In the genomic region with DNA sequence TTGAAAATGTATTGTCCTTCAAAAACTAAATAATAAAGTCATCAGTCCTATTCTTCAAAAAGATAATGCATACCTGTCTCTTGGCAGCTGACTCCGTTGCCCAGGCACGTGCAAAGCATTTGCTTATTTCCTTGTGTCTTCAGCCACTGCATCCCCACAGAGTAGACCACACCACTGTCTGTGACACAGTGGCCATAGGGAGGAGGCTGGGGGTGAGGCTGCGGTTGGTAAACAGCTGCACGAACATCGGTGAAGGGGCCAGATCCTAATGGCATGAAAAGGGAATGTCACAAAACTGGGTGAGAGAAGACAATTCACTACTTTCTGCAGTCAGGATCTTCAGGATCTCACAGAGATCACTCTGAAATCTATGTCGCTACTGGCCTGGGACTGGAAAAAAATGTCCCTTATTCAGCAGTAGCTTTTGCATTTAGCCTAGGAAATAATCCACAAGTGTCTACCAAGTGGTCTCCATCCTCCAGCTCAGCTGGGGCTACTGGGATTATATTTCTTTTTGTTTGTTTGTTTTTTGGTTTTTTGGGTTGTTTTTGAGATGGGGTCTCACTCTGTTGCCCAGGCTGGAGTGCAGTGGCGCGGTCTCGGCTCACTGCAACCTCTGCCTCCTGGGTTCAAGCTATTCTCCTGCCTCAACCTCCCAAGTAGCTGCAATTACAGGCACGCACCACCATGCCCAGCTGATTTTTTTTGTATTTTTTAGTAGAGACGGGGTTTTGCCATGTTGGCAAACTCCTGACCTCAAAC, we compare ENCODE assay signal across 1 cellular context.
TF ChIP-seq lines count a peak whose summit lies in the region.

No MANE protein-coding gene starts in this region.

TF ChIP-seq in HepG2, 621 proteins besides CTCF, POLR2A, EP300 and RAD21 (continues in another document):
- 0 out of 2 replicates have a peak, but pooled peaks have one; percentile 27 for TF ChIP-seq NFIC (IDR thresholded peaks at IDR 0.05; ENCODE audit: low read length)
- TF ChIP-seq MIER3 (CRISPR knock-in tag; IDR thresholded peaks at IDR 0.05; ENCODE audit: borderline replicate concordance) = no peak
- TF ChIP-seq ZNF772 (CRISPR knock-in tag; IDR thresholded peaks at IDR 0.05) = no peak
- peak; percentile 37; the same call in 1 of the 2 replicates for TF ChIP-seq ZNF430 (CRISPR knock-in tag; IDR thresholded peaks at IDR 0.05)
- no peak for TF ChIP-seq RARG (CRISPR knock-in tag; IDR thresholded peaks at IDR 0.05; ENCODE audit: low read depth)
- no peak for TF ChIP-seq GATAD1 (CRISPR knock-in tag; IDR thresholded peaks at IDR 0.05)
- TF ChIP-seq, protein P1, sequence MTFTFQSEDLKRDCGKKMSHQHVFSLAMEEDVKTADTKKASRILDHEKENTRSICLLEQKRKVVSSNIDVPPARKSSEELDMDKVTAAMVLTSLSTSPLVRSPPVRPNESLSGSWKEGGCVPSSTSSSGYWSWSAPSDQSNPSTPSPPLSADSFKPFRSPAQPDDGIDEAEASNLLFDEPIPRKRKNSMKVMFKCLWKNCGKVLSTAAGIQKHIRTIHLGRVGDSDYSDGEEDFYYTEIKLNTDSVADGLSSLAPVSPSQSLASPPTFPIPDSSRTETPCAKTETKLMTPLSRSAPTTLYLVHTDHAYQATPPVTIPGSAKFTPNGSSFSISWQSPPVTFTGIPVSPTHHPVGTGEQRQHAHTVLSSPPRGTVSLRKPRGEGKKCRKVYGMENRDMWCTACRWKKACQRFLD (CRISPR knock-in tag; IDR thresholded peaks at IDR 0.05; ENCODE audit: borderline replicate concordance) = no peak
- no peak for TF ChIP-seq HDAC1 (CRISPR knock-in tag; IDR thresholded peaks at IDR 0.05)
- TF ChIP-seq MBNL3 (CRISPR knock-in tag; conservative IDR thresholded peaks at IDR 0.05) = no peak
- no peak for TF ChIP-seq CHCHD3 (CRISPR knock-in tag; IDR thresholded peaks at IDR 0.05)
- TF ChIP-seq ZNF317 (CRISPR knock-in tag; IDR thresholded peaks at IDR 0.05) = no peak
- TF ChIP-seq ZNF251 (CRISPR knock-in tag; IDR thresholded peaks at IDR 0.05) = no peak
- TF ChIP-seq, protein P2, sequence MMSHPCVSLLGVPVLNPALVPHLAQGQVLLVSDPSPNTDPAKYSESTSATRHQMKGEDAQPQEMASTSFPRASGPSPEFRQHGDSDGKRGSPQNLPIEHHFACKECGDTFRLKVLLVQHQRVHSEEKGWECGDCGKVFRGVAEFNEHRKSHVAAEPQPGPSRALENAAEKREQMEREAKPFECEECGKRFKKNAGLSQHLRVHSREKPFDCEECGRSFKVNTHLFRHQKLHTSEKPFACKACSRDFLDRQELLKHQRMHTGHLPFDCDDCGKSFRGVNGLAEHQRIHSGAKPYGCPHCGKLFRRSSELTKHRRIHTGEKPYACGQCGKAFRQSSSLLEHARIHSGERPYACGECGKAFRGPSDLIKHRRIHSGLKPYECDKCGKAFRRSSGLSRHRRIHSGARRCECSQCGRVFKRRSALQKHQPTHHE (CRISPR knock-in tag; IDR thresholded peaks at IDR 0.05; ENCODE audit: borderline replicate concordance) = no peak
- TF ChIP-seq, protein P3, sequence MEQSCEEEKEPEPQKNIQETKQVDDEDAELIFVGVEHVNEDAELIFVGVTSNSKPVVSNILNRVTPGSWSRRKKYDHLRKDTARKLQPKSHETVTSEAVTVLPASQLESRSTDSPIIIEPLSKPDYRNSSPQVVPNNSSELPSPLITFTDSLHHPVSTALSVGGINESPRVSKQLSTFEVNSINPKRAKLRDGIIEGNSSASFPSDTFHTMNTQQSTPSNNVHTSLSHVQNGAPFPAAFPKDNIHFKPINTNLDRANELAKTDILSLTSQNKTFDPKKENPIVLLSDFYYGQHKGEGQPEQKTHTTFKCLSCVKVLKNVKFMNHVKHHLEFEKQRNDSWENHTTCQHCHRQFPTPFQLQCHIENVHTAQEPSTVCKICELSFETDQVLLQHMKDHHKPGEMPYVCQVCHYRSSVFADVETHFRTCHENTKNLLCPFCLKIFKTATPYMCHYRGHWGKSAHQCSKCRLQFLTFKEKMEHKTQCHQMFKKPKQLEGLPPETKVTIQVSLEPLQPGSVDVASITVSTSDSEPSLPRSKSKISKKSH (CRISPR knock-in tag; IDR thresholded peaks at IDR 0.05; ENCODE audit: borderline replicate concordance) = no peak
- TF ChIP-seq, protein P4, sequence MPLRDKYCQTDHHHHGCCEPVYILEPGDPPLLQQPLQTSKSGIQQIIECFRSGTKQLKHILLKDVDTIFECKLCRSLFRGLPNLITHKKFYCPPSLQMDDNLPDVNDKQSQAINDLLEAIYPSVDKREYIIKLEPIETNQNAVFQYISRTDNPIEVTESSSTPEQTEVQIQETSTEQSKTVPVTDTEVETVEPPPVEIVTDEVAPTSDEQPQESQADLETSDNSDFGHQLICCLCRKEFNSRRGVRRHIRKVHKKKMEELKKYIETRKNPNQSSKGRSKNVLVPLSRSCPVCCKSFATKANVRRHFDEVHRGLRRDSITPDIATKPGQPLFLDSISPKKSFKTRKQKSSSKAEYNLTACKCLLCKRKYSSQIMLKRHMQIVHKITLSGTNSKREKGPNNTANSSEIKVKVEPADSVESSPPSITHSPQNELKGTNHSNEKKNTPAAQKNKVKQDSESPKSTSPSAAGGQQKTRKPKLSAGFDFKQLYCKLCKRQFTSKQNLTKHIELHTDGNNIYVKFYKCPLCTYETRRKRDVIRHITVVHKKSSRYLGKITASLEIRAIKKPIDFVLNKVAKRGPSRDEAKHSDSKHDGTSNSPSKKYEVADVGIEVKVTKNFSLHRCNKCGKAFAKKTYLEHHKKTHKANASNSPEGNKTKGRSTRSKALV (CRISPR knock-in tag; IDR thresholded peaks at IDR 0.05) = peak; percentile 47; the same call in 1 of the 2 replicates
- TF ChIP-seq, protein P5, sequence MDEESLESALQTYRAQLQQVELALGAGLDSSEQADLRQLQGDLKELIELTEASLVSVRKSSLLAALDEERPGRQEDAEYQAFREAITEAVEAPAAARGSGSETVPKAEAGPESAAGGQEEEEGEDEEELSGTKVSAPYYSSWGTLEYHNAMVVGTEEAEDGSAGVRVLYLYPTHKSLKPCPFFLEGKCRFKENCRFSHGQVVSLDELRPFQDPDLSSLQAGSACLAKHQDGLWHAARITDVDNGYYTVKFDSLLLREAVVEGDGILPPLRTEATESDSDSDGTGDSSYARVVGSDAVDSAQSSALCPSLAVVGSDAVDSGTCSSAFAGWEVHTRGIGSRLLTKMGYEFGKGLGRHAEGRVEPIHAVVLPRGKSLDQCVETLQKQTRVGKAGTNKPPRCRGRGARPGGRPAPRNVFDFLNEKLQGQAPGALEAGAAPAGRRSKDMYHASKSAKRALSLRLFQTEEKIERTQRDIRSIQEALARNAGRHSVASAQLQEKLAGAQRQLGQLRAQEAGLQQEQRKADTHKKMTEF (CRISPR knock-in tag; IDR thresholded peaks at IDR 0.05) = peak; percentile 50
- TF ChIP-seq SRY (CRISPR knock-in tag; IDR thresholded peaks at IDR 0.05) = no peak; the same call in 1 of the 2 replicates
- 0 out of 2 replicates have a peak, but pooled peaks have one; percentile 17 for TF ChIP-seq ZFP41 (CRISPR knock-in tag; IDR thresholded peaks at IDR 0.05; ENCODE audit: borderline replicate concordance)
- TF ChIP-seq, protein P6, sequence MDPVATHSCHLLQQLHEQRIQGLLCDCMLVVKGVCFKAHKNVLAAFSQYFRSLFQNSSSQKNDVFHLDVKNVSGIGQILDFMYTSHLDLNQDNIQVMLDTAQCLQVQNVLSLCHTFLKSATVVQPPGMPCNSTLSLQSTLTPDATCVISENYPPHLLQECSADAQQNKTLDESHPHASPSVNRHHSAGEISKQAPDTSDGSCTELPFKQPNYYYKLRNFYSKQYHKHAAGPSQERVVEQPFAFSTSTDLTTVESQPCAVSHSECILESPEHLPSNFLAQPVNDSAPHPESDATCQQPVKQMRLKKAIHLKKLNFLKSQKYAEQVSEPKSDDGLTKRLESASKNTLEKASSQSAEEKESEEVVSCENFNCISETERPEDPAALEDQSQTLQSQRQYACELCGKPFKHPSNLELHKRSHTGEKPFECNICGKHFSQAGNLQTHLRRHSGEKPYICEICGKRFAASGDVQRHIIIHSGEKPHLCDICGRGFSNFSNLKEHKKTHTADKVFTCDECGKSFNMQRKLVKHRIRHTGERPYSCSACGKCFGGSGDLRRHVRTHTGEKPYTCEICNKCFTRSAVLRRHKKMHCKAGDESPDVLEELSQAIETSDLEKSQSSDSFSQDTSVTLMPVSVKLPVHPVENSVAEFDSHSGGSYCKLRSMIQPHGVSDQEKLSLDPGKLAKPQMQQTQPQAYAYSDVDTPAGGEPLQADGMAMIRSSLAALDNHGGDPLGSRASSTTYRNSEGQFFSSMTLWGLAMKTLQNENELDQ (CRISPR knock-in tag; IDR thresholded peaks at IDR 0.05; ENCODE audit: borderline replicate concordance) = no peak
- peak; percentile 88 for TF ChIP-seq AGO2 (optimal IDR thresholded peaks at IDR 0.05; ENCODE audit: low read depth, low read length)
- no peak for TF ChIP-seq ZNF264 (CRISPR knock-in tag; IDR thresholded peaks at IDR 0.05)
- TF ChIP-seq ZNF331 (CRISPR knock-in tag; IDR thresholded peaks at IDR 0.05) = no peak
- no peak for TF ChIP-seq ZNF577 (CRISPR knock-in tag; IDR thresholded peaks at IDR 0.05; ENCODE audit: borderline replicate concordance, low read depth)
- TF ChIP-seq ZMYM4 (CRISPR knock-in tag; IDR thresholded peaks at IDR 0.05) = peak; percentile 28; the same call in 1 of the 2 replicates
- TF ChIP-seq, protein P7, sequence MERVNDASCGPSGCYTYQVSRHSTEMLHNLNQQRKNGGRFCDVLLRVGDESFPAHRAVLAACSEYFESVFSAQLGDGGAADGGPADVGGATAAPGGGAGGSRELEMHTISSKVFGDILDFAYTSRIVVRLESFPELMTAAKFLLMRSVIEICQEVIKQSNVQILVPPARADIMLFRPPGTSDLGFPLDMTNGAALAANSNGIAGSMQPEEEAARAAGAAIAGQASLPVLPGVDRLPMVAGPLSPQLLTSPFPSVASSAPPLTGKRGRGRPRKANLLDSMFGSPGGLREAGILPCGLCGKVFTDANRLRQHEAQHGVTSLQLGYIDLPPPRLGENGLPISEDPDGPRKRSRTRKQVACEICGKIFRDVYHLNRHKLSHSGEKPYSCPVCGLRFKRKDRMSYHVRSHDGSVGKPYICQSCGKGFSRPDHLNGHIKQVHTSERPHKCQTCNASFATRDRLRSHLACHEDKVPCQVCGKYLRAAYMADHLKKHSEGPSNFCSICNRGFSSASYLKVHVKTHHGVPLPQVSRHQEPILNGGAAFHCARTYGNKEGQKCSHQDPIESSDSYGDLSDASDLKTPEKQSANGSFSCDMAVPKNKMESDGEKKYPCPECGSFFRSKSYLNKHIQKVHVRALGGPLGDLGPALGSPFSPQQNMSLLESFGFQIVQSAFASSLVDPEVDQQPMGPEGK (CRISPR knock-in tag; IDR thresholded peaks at IDR 0.05) = 0 out of 2 replicates have a peak, but pooled peaks have one; percentile 20
- TF ChIP-seq ARID2 (CRISPR knock-in tag; IDR thresholded peaks at IDR 0.05; ENCODE audit: borderline replicate concordance) = no peak
- TF ChIP-seq, protein P8, sequence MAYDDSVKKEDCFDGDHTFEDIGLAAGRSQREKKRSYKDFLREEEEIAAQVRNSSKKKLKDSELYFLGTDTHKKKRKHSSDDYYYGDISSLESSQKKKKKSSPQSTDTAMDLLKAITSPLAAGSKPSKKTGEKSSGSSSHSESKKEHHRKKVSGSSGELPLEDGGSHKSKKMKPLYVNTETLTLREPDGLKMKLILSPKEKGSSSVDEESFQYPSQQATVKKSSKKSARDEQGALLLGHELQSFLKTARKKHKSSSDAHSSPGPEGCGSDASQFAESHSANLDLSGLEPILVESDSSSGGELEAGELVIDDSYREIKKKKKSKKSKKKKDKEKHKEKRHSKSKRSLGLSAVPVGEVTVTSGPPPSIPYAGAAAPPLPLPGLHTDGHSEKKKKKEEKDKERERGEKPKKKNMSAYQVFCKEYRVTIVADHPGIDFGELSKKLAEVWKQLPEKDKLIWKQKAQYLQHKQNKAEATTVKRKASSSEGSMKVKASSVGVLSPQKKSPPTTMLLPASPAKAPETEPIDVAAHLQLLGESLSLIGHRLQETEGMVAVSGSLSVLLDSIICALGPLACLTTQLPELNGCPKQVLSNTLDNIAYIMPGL (CRISPR knock-in tag; IDR thresholded peaks at IDR 0.05; ENCODE audit: borderline replicate concordance in 1 of 2, low read depth in 1 of 2) = no peak
- TF ChIP-seq KLF6 (CRISPR knock-in tag; IDR thresholded peaks at IDR 0.05) = no peak
- TF ChIP-seq KLF13 (CRISPR knock-in tag; IDR thresholded peaks at IDR 0.05) = no peak
- no peak for TF ChIP-seq HOXA9 (CRISPR knock-in tag; IDR thresholded peaks at IDR 0.05; ENCODE audit: borderline replicate concordance)
- no peak for TF ChIP-seq SMARCE1 (IDR thresholded peaks at IDR 0.05; ENCODE audit: borderline replicate concordance)
- no peak for TF ChIP-seq SPEN (CRISPR knock-in tag; IDR thresholded peaks at IDR 0.05; ENCODE audit: low read depth)
- no peak for TF ChIP-seq ZSCAN31 (CRISPR knock-in tag; IDR thresholded peaks at IDR 0.05; ENCODE audit: low read depth)
- TF ChIP-seq ZNF550 (CRISPR knock-in tag; IDR thresholded peaks at IDR 0.05; ENCODE audit: borderline replicate concordance) = no peak
- TF ChIP-seq, protein P9, sequence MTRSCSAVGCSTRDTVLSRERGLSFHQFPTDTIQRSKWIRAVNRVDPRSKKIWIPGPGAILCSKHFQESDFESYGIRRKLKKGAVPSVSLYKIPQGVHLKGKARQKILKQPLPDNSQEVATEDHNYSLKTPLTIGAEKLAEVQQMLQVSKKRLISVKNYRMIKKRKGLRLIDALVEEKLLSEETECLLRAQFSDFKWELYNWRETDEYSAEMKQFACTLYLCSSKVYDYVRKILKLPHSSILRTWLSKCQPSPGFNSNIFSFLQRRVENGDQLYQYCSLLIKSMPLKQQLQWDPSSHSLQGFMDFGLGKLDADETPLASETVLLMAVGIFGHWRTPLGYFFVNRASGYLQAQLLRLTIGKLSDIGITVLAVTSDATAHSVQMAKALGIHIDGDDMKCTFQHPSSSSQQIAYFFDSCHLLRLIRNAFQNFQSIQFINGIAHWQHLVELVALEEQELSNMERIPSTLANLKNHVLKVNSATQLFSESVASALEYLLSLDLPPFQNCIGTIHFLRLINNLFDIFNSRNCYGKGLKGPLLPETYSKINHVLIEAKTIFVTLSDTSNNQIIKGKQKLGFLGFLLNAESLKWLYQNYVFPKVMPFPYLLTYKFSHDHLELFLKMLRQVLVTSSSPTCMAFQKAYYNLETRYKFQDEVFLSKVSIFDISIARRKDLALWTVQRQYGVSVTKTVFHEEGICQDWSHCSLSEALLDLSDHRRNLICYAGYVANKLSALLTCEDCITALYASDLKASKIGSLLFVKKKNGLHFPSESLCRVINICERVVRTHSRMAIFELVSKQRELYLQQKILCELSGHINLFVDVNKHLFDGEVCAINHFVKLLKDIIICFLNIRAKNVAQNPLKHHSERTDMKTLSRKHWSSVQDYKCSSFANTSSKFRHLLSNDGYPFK (CRISPR knock-in tag; IDR thresholded peaks at IDR 0.05; ENCODE audit: borderline replicate concordance) = peak; percentile 44; the same call in 1 of the 2 replicates
- TF ChIP-seq REPIN1 (CRISPR knock-in tag; IDR thresholded peaks at IDR 0.05; ENCODE audit: borderline replicate concordance, low read depth) = no peak
- TF ChIP-seq SRSF4 (IDR thresholded peaks at IDR 0.05; ENCODE audit: low read depth, low read length, poor library complexity, severe bottlenecking) = peak; percentile 44
- TF ChIP-seq KDM5B (CRISPR knock-in tag; IDR thresholded peaks at IDR 0.05; ENCODE audit: borderline replicate concordance) = no peak
- TF ChIP-seq NFYC (CRISPR knock-in tag; IDR thresholded peaks at IDR 0.05) = no peak
